ENCODE assay signal across 9 cellular contexts in genomic region chr1:241639040-241639652, GRCh38. TPM values are rescaled to one million over a fixed set of nuclear protein-coding genes. Genes with fewer than 3 reads are reported as not detected.
DNase-seq lines count a peak whose midpoint lies in the region; ATAC-seq, FAIRE-seq and TF ChIP-seq lines count a peak whose summit lies in the region.
"Had no signal": no experiment of that assay in that cellular context is flagged by ENCODE, and none has a peak within 500 bp of the region (broad histone marks: within the 10 kb centered on the region; RNA-seq: fewer than 3 reads in every experiment).

No MANE protein-coding gene starts in this region.

- no peaks in the 10 kb centered on the region for H3K27me3 ChIP-seq in Loucy (ENCODE audit: insufficient read depth, low read length, poor library complexity, severe bottlenecking)
- no peaks in the 10 kb centered on the region for H3K27me3 ChIP-seq in K562 (ENCODE audit: control insufficient read depth in 2 of 2, insufficient read depth in 2 of 2, low read length in 2 of 2)
- no peaks in the 10 kb centered on the region for H3K27me3 ChIP-seq in aorta (ENCODE audit: control insufficient read depth in 1 of 2, insufficient read depth in 2 of 2, low read length in 1 of 2)

- CTCF ChIA-PET in K562 (lab: Yijun Ruan, JAX; ENCODE audit: low intra/inter-chr PET ratio): interaction anchor here (0.7 kb wide), 1 partner anchor 197 kb away, joined by 3 read pairs; no protein-coding TSS in a partner anchor

- TF ChIP-seq RAD21 in K562 (CRISPR knock-in tag; conservative IDR thresholded peaks at IDR 0.05 in 1 of 2, IDR thresholded peaks at IDR 0.05 in 1 of 2): no peak

- H3K9me1 ChIP-seq in K562 (ENCODE audit: control insufficient read depth, insufficient read depth, low read length): no peaks in the 10 kb centered on the region

- H4K20me1 ChIP-seq in Loucy (ENCODE audit: insufficient read depth, low read length, poor library complexity, severe bottlenecking) (no peaks in the 10 kb centered on the region), K562 (replicated peaks; ENCODE audit: control insufficient read depth, insufficient read depth, low read length) (0 out of 2 replicates have a peak, but pooled peaks cover 3% of the 10 kb centered on the region)

- FAIRE-seq in K562 (lab: Jason Lieb, UNC): no peak
- FAIRE-seq: endometrium had no signal

- in situ Hi-C loops in K562 (cut with MboI): no loop called here

- H3K9me2 ChIP-seq in Loucy (replicated peaks; ENCODE audit: low read depth, low read length): no peaks in the 10 kb centered on the region

- TF ChIP-seq POLR2A in K562 (conservative IDR thresholded peaks at IDR 0.05): no peak

- ATAC-seq in K562: 0 out of 3 replicates have a peak, but pooled peaks have one; percentile 2
- no peak for ATAC-seq in aorta (ENCODE audit: low FRiP score)
- no peak for ATAC-seq in GM18858 (IDR thresholded peaks at IDR 0.05; ENCODE audit: unreplicated experiment)

- no peaks in the 10 kb centered on the region for H3K36me3 ChIP-seq in Loucy (ENCODE audit: insufficient read depth, low read length)
- peaks cover 37% of the 10 kb centered on the region for H3K36me3 ChIP-seq in K562 (ENCODE audit: control insufficient read depth, insufficient read depth, low read length)
- no peaks in the 10 kb centered on the region for H3K36me3 ChIP-seq in aorta (ENCODE audit: control insufficient read depth in 1 of 2, insufficient read depth in 2 of 2, low read length in 1 of 2)

- no peak for TF ChIP-seq EP300 in K562 (IDR thresholded peaks at IDR 0.05; ENCODE audit: low read length)

- no peaks in the 10 kb centered on the region for H3F3A ChIP-seq in Loucy (ENCODE audit: low read depth)

- H2AFZ ChIP-seq in Loucy (ENCODE audit: low read length) (peak overlapping the region; percentile 54; the same call in 1 of the 2 replicates), K562 (ENCODE audit: low read depth, low read length) (peak overlapping the region; percentile 64)

- H3K4me2 ChIP-seq in Loucy (ENCODE audit: low read depth, low read length, poor library complexity, severe bottlenecking): peak overlapping the region; percentile 62
- H3K4me2 ChIP-seq in K562 (ENCODE audit: insufficient read depth, low read length): peak overlapping the region; percentile 98

- H3K4me3 ChIP-seq in Loucy (ENCODE audit: low read length, poor library complexity, severe bottlenecking) (peak overlapping the region; percentile 73), K562 (peak overlapping the region; percentile 88), aorta (ENCODE audit: low read length in 2 of 2) (peak overlapping the region; percentile 86 to 96)

- H3K4me1 ChIP-seq in Loucy (ENCODE audit: insufficient read depth, low read length, poor library complexity, severe bottlenecking) (peaks cover 13% of the 10 kb centered on the region), K562 (replicated peaks in 1 of 2; ENCODE audit: control insufficient read depth in 2 of 2, insufficient read depth in 2 of 2, low read length in 2 of 2) (peaks cover 7 to 9% of the 10 kb centered on the region in 2 experiments), aorta (ENCODE audit: control insufficient read depth in 1 of 2, insufficient read depth in 2 of 2, low read length in 2 of 2) (no peaks in the 10 kb centered on the region)

- H3K79me2 ChIP-seq in Loucy (ENCODE audit: insufficient read depth, low read length): peaks cover 16% of the 10 kb centered on the region; the same call in 1 of the 2 replicates
- peaks cover 59% of the 10 kb centered on the region for H3K79me2 ChIP-seq in K562 (ENCODE audit: control insufficient read depth, insufficient read depth, low read length)

- intact Hi-C loops in K562 (cut with micrococcal nuclease): loop anchor here (5.0 kb wide), 1 partner anchor 78 kb away; no protein-coding TSS in a partner anchor
- intact Hi-C loops in aorta (cut with DNase I): no loop called here

- TF ChIP-seq CTCF in Loucy (conservative IDR thresholded peaks at IDR 0.05; ENCODE audit: low read length) (no peak), K562 (IDR thresholded peaks at IDR 0.05 in 2 of 3, conservative IDR thresholded peaks at IDR 0.05 in 1 of 3; ENCODE audit: insufficient read depth in 2 of 3, low read depth in 1 of 3, low read length in 3 of 3) (no peak)

- H3K9me3 ChIP-seq in Loucy (ENCODE audit: insufficient read depth, low read depth, low read length) (no peaks in the 10 kb centered on the region), K562 (replicated peaks; ENCODE audit: control insufficient read depth, insufficient read depth, low read depth, low read length) (peaks cover 22% of the 10 kb centered on the region), aorta (ENCODE audit: control insufficient read depth, low read length) (no peaks in the 10 kb centered on the region)

- BruUV-seq in K562 (replicated peaks; lab: Mats Ljungman, UMichigan): TSS peak; percentile 43

- WGBS in K562 (ENCODE audit: insufficient coverage, low coverage, missing lambda C conversion rate): under 1% methylated on average over 9 of the region's 10 CpGs
- WGBS in aorta, 2 donors: 7 to 8% methylated on average over 10 of the region's 10 CpGs

- POLR2A ChIA-PET in K562 (lab: Yijun Ruan, JAX): interaction anchor here (1.5 to 1.9 kb wide), 3 partner anchors 15 to 203 kb away, joined by 3 to 6 read pairs (median 6); no protein-coding TSS in a partner anchor

- H3K27ac ChIP-seq in K562 (ENCODE audit: extremely low read depth, low read depth, low read length) (peak overlapping the region; percentile 93), aorta (ENCODE audit: low read depth in 1 of 2, low read length in 2 of 2) (no peak overlapping the region)

- H3K9ac ChIP-seq in Loucy (ENCODE audit: low read depth, low read length, poor library complexity, severe bottlenecking) (peak overlapping the region; percentile 65), K562 (ENCODE audit: insufficient read depth in 1 of 2, low read depth in 2 of 2, low read length in 2 of 2) (peak overlapping the region; percentile 84 to 100)

- DNase-seq in NOMO-1 (lab: John Stamatoyannopoulos, UW; ENCODE audit: unreplicated experiment in 2 of 2) (peak; percentile 23 to 44), NOMO-1 treated with dmso at 0.1 percent for 144 hours (lab: John Stamatoyannopoulos, UW; ENCODE audit: unreplicated experiment) (no peak), K562 (ENCODE audit: extremely low read depth in 1 of 4, low spot score in 3 of 4) (peak in 1 of 4 experiments; percentile 62), medulla oblongata (ENCODE audit: extremely low spot score) (peak; percentile 24), aorta (no peak), DMS153 (lab: John Stamatoyannopoulos, UW) (no peak)

RNA-seq across cellular contexts. Expression of gene CHML, which starts 1.0 kb away (rescaled TPM):
- 25.6 and 109 TPM in 2 replicates for total RNA-seq in K562 (2011; cell fraction: chromatin; rRNA removed; ENCODE audit: low replicate concordance)
- 14.0 and 21.6 TPM in 2 replicates for total RNA-seq in K562 (2011; cell fraction: nucleolus; rRNA removed)
- 40.7 and 66.0 TPM in 2 replicates for total RNA-seq in K562 (2011; cell fraction: nucleoplasm; rRNA removed)
- total RNA-seq in K562 (2014; rRNA removed): 48.5 and 54.5 TPM in 2 replicates
- 88.3 and 95.1 TPM in 2 replicates for total RNA-seq in K562 (2014; rRNA removed; fragmentation: Illumina TruSeq; extraction: Trizol)
- total RNA-seq in K562 (2015; rRNA removed; fragmentation: Illumina TruSeq; extraction: Trizol): 57.4 and 63.9 TPM in 2 replicates
- 77.4 and 84.2 TPM in 2 replicates for total RNA-seq in K562 (2021)
- polyA plus RNA-seq in K562 (2011; rRNA removed): 65.1 and 75.1 TPM in 2 replicates
- polyA plus RNA-seq in K562 (2011; cell fraction: cytosol; rRNA removed): 30.2 and 34.3 TPM in 2 replicates
- polyA plus RNA-seq in K562 (2011; cell fraction: nucleus; rRNA removed): 43.7 and 65.6 TPM in 2 replicates
- polyA plus RNA-seq in K562 (2012): 29.8 and 31.0 TPM in 2 replicates
- polyA plus RNA-seq in K562 (2014; fragmentation: Illumina TruSeq; extraction: Trizol): 51.0 and 62.8 TPM in 2 replicates
- 10 to 100 TPM; 13.0 to 15.9 TPM for polyA plus RNA-seq in K562 (2014; fragmentation: Nextera tagmentation; extraction: Ambion mirVana)
- 35.1 and 35.8 TPM in 2 replicates for polyA plus RNA-seq in K562 (2014; rRNA removed)
- polyA minus RNA-seq in K562 (2011; rRNA and poly(A)+ RNA removed): 171 and 184 TPM in 2 replicates
- 58.6 and 74.0 TPM in 2 replicates for polyA minus RNA-seq in K562 (2011; cell fraction: cytosol; rRNA and poly(A)+ RNA removed)
- 45.9 and 102 TPM in 2 replicates for polyA minus RNA-seq in K562 (2011; cell fraction: nucleus; rRNA and poly(A)+ RNA removed)
- total RNA-seq in aorta: 10 to 100 TPM in 1 of 2 donors, 1 to 10 TPM in 1; 9.9 to 13.3 TPM
- 1 to 10 TPM; 2.6 to 3.1 TPM for polyA plus RNA-seq in aorta

RNA-seq across cellular contexts. Expression of gene OPN3, which starts 1.0 kb away (rescaled TPM):
- 8.9 and 19.2 TPM in 2 replicates for total RNA-seq in K562 (2011; cell fraction: chromatin; rRNA removed; ENCODE audit: low replicate concordance)
- 13.0 and 15.4 TPM in 2 replicates for total RNA-seq in K562 (2011; cell fraction: nucleolus; rRNA removed)
- 25.2 and 40.2 TPM in 2 replicates for total RNA-seq in K562 (2011; cell fraction: nucleoplasm; rRNA removed)
- 19.3 and 24.3 TPM in 2 replicates for total RNA-seq in K562 (2014; rRNA removed)
- 20.2 and 21.2 TPM in 2 replicates for total RNA-seq in K562 (2014; rRNA removed; fragmentation: Illumina TruSeq; extraction: Trizol)
- total RNA-seq in K562 (2015; rRNA removed; fragmentation: Illumina TruSeq; extraction: Trizol): 17.0 and 17.7 TPM in 2 replicates
- 16.4 and 18.1 TPM in 2 replicates for total RNA-seq in K562 (2021)
- polyA plus RNA-seq in K562 (2011; rRNA removed): 34.6 and 35.8 TPM in 2 replicates
- 20.1 and 32.3 TPM in 2 replicates for polyA plus RNA-seq in K562 (2011; cell fraction: cytosol; rRNA removed)
- 6.9 and 13.9 TPM in 2 replicates for polyA plus RNA-seq in K562 (2011; cell fraction: nucleus; rRNA removed)
- polyA plus RNA-seq in K562 (2012): 12.9 and 16.2 TPM in 2 replicates
- 18.1 and 22.1 TPM in 2 replicates for polyA plus RNA-seq in K562 (2014; fragmentation: Illumina TruSeq; extraction: Trizol)
- 1 to 10 TPM; 4.2 to 6.3 TPM for polyA plus RNA-seq in K562 (2014; fragmentation: Nextera tagmentation; extraction: Ambion mirVana)
- 11.6 and 19.6 TPM in 2 replicates for polyA plus RNA-seq in K562 (2014; rRNA removed)
- polyA minus RNA-seq in K562 (2011; rRNA and poly(A)+ RNA removed): 35.7 and 47.7 TPM in 2 replicates
- 13.3 and 26.9 TPM in 2 replicates for polyA minus RNA-seq in K562 (2011; cell fraction: cytosol; rRNA and poly(A)+ RNA removed)
- 6.7 and 10.4 TPM in 2 replicates for polyA minus RNA-seq in K562 (2011; cell fraction: nucleus; rRNA and poly(A)+ RNA removed)
- 1 to 10 TPM; 5.8 to 6.5 TPM for total RNA-seq in aorta
- polyA plus RNA-seq in aorta: 10 to 100 TPM in 1 of 2 donors, 1 to 10 TPM in 1; 5.3 to 18.2 TPM

RNA-seq across cellular contexts. Expression of gene WDR64, which starts 12.9 kb away (rescaled TPM):
- total RNA-seq in K562 (2011; cell fraction: chromatin; rRNA removed; ENCODE audit: low replicate concordance): 0.40 TPM in 1 of 2 replicates, not detected in the other
- total RNA-seq in K562 (2011; cell fraction: nucleolus; rRNA removed): not detected in 2 replicates
- not detected in 2 replicates for total RNA-seq in K562 (2011; cell fraction: nucleoplasm; rRNA removed)
- not detected in 2 replicates for total RNA-seq in K562 (2014; rRNA removed)
- 0.06 and 0.29 TPM in 2 replicates for total RNA-seq in K562 (2014; rRNA removed; fragmentation: Illumina TruSeq; extraction: Trizol)
- not detected in 2 replicates for total RNA-seq in K562 (2015; rRNA removed; fragmentation: Illumina TruSeq; extraction: Trizol)
- total RNA-seq in K562 (2021): not detected in 2 replicates
- not detected in 2 replicates for polyA plus RNA-seq in K562 (2011; rRNA removed)
- polyA plus RNA-seq in K562 (2011; cell fraction: cytosol; rRNA removed): not detected in 2 replicates
- 0.04 TPM in 1 of 2 replicates, not detected in the other for polyA plus RNA-seq in K562 (2011; cell fraction: nucleus; rRNA removed)
- polyA plus RNA-seq in K562 (2012): 0.07 and 0.25 TPM in 2 replicates
- 0.06 and 0.08 TPM in 2 replicates for polyA plus RNA-seq in K562 (2014; fragmentation: Illumina TruSeq; extraction: Trizol)
- under 1 TPM; 0.17 to 0.21 TPM for polyA plus RNA-seq in K562 (2014; fragmentation: Nextera tagmentation; extraction: Ambion mirVana)
- not detected in 2 replicates for polyA plus RNA-seq in K562 (2014; rRNA removed)
- polyA minus RNA-seq in K562 (2011; rRNA and poly(A)+ RNA removed): not detected in 2 replicates
- not detected in 2 replicates for polyA minus RNA-seq in K562 (2011; cell fraction: cytosol; rRNA and poly(A)+ RNA removed)
- polyA minus RNA-seq in K562 (2011; cell fraction: nucleus; rRNA and poly(A)+ RNA removed): not detected in 2 replicates
- not detected for total RNA-seq in aorta
- polyA plus RNA-seq in aorta: not detected

Comparison
In these comparisons a context has a peak if more than half of its experiments do, and no peak if none do; other contexts are left out.
1. DNase-seq: peak in NOMO-1 (2 of 2) and medulla oblongata (single experiment); none in NOMO-1 treated with dmso at 0.1 percent for 144 hours (single experiment), aorta (0 of 2) and DMS153 (single experiment).
2. Peak in every context shown above with its lines, with median percentiles within 50 percentile points of each other: H3K4me3 ChIP-seq.